Comparison of ENCODE assay signal across 8 cellular contexts in the genomic region with DNA sequence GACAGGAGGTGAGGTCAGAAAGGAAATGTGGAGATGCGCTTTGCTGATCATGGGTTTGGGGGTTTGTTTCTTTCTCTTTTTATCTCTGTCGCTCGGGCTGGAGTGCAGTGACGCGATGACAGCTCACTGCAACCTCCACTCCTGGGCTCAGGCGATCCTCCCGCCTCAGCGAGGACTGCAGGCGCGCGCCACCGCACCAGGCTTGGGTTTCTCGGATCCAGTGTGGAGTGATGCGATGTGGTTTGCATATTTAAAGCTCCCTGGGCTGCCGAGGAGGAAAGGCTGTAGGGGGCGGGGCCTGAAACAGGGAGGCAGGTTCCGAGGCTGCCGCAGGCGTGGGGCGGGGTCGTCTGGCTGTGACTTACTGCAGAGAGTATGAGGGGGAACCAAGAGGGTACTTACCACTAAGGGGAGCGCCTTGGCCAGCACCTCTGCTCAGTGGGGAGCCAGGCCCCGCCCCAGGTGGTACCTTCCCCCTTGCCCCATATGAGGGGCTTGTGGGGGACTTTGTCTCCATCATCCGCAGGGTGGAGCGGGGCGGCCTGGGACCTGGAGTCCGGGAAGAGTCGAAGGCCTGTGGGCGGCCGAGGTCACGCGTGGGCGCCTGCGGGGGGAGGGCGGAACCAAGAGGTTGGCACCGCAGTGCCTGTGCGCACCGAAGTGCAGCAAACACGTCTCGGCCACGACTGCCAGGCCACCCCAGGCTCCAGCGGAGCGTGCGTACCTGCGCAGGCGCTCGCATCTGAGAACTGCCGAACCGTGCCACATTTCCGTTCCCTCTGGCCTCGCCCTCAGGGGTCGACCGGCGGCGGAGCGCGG. TPM values are rescaled to one million over a fixed set of nuclear protein-coding genes. Genes with fewer than 3 reads are reported as not detected.
DNase-seq lines count a peak whose midpoint lies in the region; ATAC-seq and TF ChIP-seq lines count a peak whose summit lies in the region.

No MANE protein-coding gene starts in this region.

- peaks cover 34% of the 10 kb centered on the region for H3K4me1 ChIP-seq in testis

- no peaks in the 10 kb centered on the region for H3K36me3 ChIP-seq in testis (ENCODE audit: low read depth, missing control alignments)

- DNase-seq in activated T-helper 2 cell treated with anti-CD3 and anti-CD28 coated beads, Interferon-gamma antibody, Interleukin-2, Interleukin-4, amounts not matched to agents 10 μg/mL and 5 μg/mL and 100 μg/mL, durations not matched to agents 14 hours and 24 hours and 36 hours (ENCODE audit: low spot score), result no peak
- DNase-seq in iPS-NIHi11 (ENCODE audit: low spot score), result peak; percentile 86
- peak; percentile 41 for DNase-seq in testis
- DNase-seq in left lobe of liver (ENCODE audit: low spot score), result no peak
- no peak for DNase-seq in SHP77 treated with DMSO at 0.1 percent for 48 hours (lab: John Stamatoyannopoulos, UW)
- DNase-seq in NK-92 treated with Interleukin-12 subunit alpha and Interleukin-12 subunit beta, amount 100 ng/mL, for 24 hours (lab: John Stamatoyannopoulos, UW), result no peak

- H3K4me1 Mint-ChIP-seq in activated T-helper 2 cell treated with anti-CD3 and anti-CD28 coated beads, Interferon-gamma antibody, Interleukin-2, Interleukin-4, amounts not matched to agents 10 μg/mL and 5 μg/mL and 100 μg/mL, durations not matched to agents 14 hours and 24 hours and 36 hours (ENCODE audit: low read depth), result peaks cover 22% of the 10 kb centered on the region

- no peak for TF ChIP-seq POLR2A in testis (IDR thresholded peaks at IDR 0.05)

- TF ChIP-seq CTCF in testis (IDR thresholded peaks at IDR 0.05), result no peak

- no peak overlapping the region for H3K27ac ChIP-seq in testis

- H3K4me3 Mint-ChIP-seq in activated T-helper 2 cell treated with anti-CD3 and anti-CD28 coated beads, Interferon-gamma antibody, Interleukin-2, Interleukin-4, amounts not matched to agents 10 μg/mL and 5 μg/mL and 100 μg/mL, durations not matched to agents 14 hours and 24 hours and 36 hours (ENCODE audit: low read depth), result peak overlapping the region; percentile 73

- WGBS in testis, 2 donors, result 47 to 61% methylated on average over 34 to 57 of the region's 57 CpGs

- H3K36me3 Mint-ChIP-seq in activated T-helper 2 cell treated with anti-CD3 and anti-CD28 coated beads, Interferon-gamma antibody, Interleukin-2, Interleukin-4, amounts not matched to agents 10 μg/mL and 5 μg/mL and 100 μg/mL, durations not matched to agents 14 hours and 24 hours and 36 hours (ENCODE audit: low read depth), result no peaks in the 10 kb centered on the region

- peak; percentile 60 for ATAC-seq in GM18907 (IDR thresholded peaks at IDR 0.05; ENCODE audit: unreplicated experiment)
- peak; percentile 42 for ATAC-seq in HG03565 (IDR thresholded peaks at IDR 0.05; ENCODE audit: unreplicated experiment)
- ATAC-seq in left lobe of liver, result no peak

- peak overlapping the region; percentile 12 to 41 for H3K4me3 ChIP-seq in testis

- intact Hi-C loops in activated T-helper 2 cell treated with anti-CD3 and anti-CD28 coated beads, Interferon-gamma antibody, Interleukin-2, Interleukin-4, amounts not matched to agents 10 μg/mL and 5 μg/mL and 100 μg/mL, durations not matched to agents 14 hours and 24 hours and 36 hours (cut with micrococcal nuclease), result no loop called here
- intact Hi-C loops in testis (cut with DNase I; ENCODE audit: low total_unique reads), result loop anchor here (5.0 kb wide), 1 partner anchor 94 kb away; no protein-coding TSS in a partner anchor

- peaks cover 2% of the 10 kb centered on the region for H3K27me3 Mint-ChIP-seq in activated T-helper 2 cell treated with anti-CD3 and anti-CD28 coated beads, Interferon-gamma antibody, Interleukin-2, Interleukin-4, amounts not matched to agents 10 μg/mL and 5 μg/mL and 100 μg/mL, durations not matched to agents 14 hours and 24 hours and 36 hours (ENCODE audit: low read depth)

- no peak overlapping the region for H3K27ac Mint-ChIP-seq in activated T-helper 2 cell treated with anti-CD3 and anti-CD28 coated beads, Interferon-gamma antibody, Interleukin-2, Interleukin-4, amounts not matched to agents 10 μg/mL and 5 μg/mL and 100 μg/mL, durations not matched to agents 14 hours and 24 hours and 36 hours

- no peaks in the 10 kb centered on the region for H3K9me3 ChIP-seq in testis

- H3K9me3 Mint-ChIP-seq in activated T-helper 2 cell treated with anti-CD3 and anti-CD28 coated beads, Interferon-gamma antibody, Interleukin-2, Interleukin-4, amounts not matched to agents 10 μg/mL and 5 μg/mL and 100 μg/mL, durations not matched to agents 14 hours and 24 hours and 36 hours, result no peaks in the 10 kb centered on the region

- H3K27me3 ChIP-seq in testis, result no peaks in the 10 kb centered on the region

RNA-seq across cellular contexts. Expression of gene BAK1, which starts 12.7 kb away (rescaled TPM):
- 53.2 and 53.4 TPM in 2 replicates for total RNA-seq in activated T-helper 2 cell treated with anti-CD3 and anti-CD28 coated beads, Interferon-gamma antibody, Interleukin-2, Interleukin-4, amounts not matched to agents 10 μg/mL and 5 μg/mL and 100 μg/mL, durations not matched to agents 14 hours and 24 hours and 36 hours
- total RNA-seq in testis, result 10 to 100 TPM; 13.1 to 14.8 TPM
- polyA plus RNA-seq in testis (ENCODE audit: insufficient read depth, low read depth, low replicate concordance), result 17.3 TPM
- 4.8 TPM for total RNA-seq in left lobe of liver

RNA-seq across cellular contexts. Expression of gene ITPR3, which starts 28.3 kb away (rescaled TPM):
- 40.7 and 41.7 TPM in 2 replicates for total RNA-seq in activated T-helper 2 cell treated with anti-CD3 and anti-CD28 coated beads, Interferon-gamma antibody, Interleukin-2, Interleukin-4, amounts not matched to agents 10 μg/mL and 5 μg/mL and 100 μg/mL, durations not matched to agents 14 hours and 24 hours and 36 hours
- total RNA-seq in testis, result 100 to 1,000 TPM in 1 of 2 donors, 10 to 100 TPM in 1; 80.3 to 146 TPM
- 58.2 TPM for polyA plus RNA-seq in testis (ENCODE audit: insufficient read depth, low read depth, low replicate concordance)
- total RNA-seq in left lobe of liver, result 1.3 TPM

Comparison
In these comparisons a context has a peak if more than half of its experiments do, and no peak if none do; other contexts are left out.
1. DNase-seq: peak in iPS-NIHi11 (single experiment) and testis (single experiment); none in activated T-helper 2 cell treated with anti-CD3 and anti-CD28 coated beads, Interferon-gamma antibody, Interleukin-2, Interleukin-4, amounts not matched to agents 10 μg/mL and 5 μg/mL and 100 μg/mL, durations not matched to agents 14 hours and 24 hours and 36 hours (single experiment), left lobe of liver (single experiment), SHP77 treated with DMSO at 0.1 percent for 48 hours (single experiment) and NK-92 treated with Interleukin-12 subunit alpha and Interleukin-12 subunit beta, amount 100 ng/mL, for 24 hours (single experiment).
2. RNA of gene ITPR3, which starts 28.3 kb away (total RNA-seq): 80.3 to 146 TPM in testis and 40.7 to 41.7 TPM in activated T-helper 2 cell treated with anti-CD3 and anti-CD28 coated beads, Interferon-gamma antibody, Interleukin-2, Interleukin-4, amounts not matched to agents 10 μg/mL and 5 μg/mL and 100 μg/mL, durations not matched to agents 14 hours and 24 hours and 36 hours; 1.3 TPM in left lobe of liver (single experiment); every median in the first group is over 10 times any median in the second.